ENCODE assay signal across 6 cellular contexts in genomic region chr11:74935285-74935684, GRCh38.
"Had no signal": no experiment of that assay in that cellular context is flagged by ENCODE, and none has a peak within 500 bp of the region (broad histone marks: within the 10 kb centered on the region; RNA-seq: fewer than 3 reads in every experiment).

No MANE protein-coding gene starts in this region.

- DNase-seq: H9, HCEC 1CT had no signal

- ATAC-seq: GM23338, HepG2 had no signal

- H3K4me1 Mint-ChIP-seq: GM23338, H9 had no signal

- H3K4me3 ChIP-seq: GM23338 had no signal

- H3K27ac Mint-ChIP-seq: GM23338, H9, IgD-negative memory B cell had no signal

- H3K9me3 Mint-ChIP-seq: GM23338, H9, IgD-negative memory B cell had no signal

- H3K27ac ChIP-seq: HL-60 had no signal

- H3K4me3 Mint-ChIP-seq: GM23338, H9 had no signal

- H3K4me2 ChIP-seq: GM23338 had no signal

- H2AFZ ChIP-seq: GM23338 had no signal
